In genomic region chr12:6178981-6179761, GRCh38 we compare ENCODE assay signal across 1 cellular context.
TF ChIP-seq lines count a peak whose summit lies in the region.

No MANE protein-coding gene starts in this region.

TF ChIP-seq in SK-N-SH treated with all-trans-retinoic acid at 6 μM for 48 hours, 23 proteins besides CTCF, POLR2A, EP300 and RAD21 (continued from another document):
- no peak for TF ChIP-seq CSRNP3 (CRISPR knock-in tag; IDR thresholded peaks at IDR 0.05)
- no peak for TF ChIP-seq ZFP3 (CRISPR knock-in tag; IDR thresholded peaks at IDR 0.05)
- no peak for TF ChIP-seq POU6F1 (CRISPR knock-in tag; IDR thresholded peaks at IDR 0.05; ENCODE audit: borderline replicate concordance, low read depth)
- TF ChIP-seq TCF4 (CRISPR knock-in tag; IDR thresholded peaks at IDR 0.05; ENCODE audit: borderline replicate concordance) = no peak
- TF ChIP-seq PATZ1 (CRISPR knock-in tag; IDR thresholded peaks at IDR 0.05; ENCODE audit: borderline replicate concordance) = no peak
- TF ChIP-seq ESRRG (CRISPR knock-in tag; IDR thresholded peaks at IDR 0.05) = no peak
